13 cellular contexts compared by ENCODE assay signal in the genomic region with DNA sequence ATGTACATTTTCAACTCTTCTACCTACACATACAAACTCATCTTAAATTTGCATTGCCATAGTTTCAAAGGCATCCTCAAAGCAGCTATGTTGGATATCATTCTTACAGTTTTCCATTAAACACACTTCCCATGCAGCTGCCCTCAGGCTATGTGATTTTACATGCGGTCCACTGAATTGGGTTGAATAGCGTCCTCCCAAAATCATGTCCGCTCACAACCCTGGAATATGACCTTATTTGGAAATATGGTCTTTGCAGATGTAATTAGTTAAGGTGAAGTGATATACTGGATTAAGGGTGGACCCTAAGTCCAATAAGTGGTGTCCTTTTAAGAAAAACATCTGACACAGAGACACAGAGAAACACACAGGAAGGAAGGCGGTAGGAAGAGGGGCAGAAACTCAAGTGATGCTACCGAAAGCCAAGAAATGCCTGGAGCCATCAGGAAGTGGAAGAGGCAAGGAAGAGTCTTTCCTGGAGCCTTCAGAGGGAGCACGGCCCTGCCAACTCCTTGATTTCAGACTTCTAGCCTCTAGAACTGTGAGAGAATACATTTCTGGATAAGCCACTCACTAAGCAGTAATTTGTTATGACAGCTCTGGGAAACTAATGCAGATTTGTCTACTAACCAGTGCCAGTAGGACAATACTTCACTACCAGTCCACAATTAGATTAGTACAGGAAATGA. TPM values are rescaled to one million over a fixed set of nuclear protein-coding genes. Genes with fewer than 3 reads are reported as not detected.
A peak's percentile ranks its signal among the peaks of the same experiment; 100 is the strongest.
DNase-seq lines count a peak whose midpoint lies in the region; ATAC-seq and TF ChIP-seq lines count a peak whose summit lies in the region.
"Had no signal": no experiment of that assay in that cellular context is flagged by ENCODE, and none has a peak within 500 bp of the region (broad histone marks: within the 10 kb centered on the region; RNA-seq: fewer than 3 reads in every experiment).

No MANE protein-coding gene starts in this region.

- no peak overlapping the region for H2AFZ ChIP-seq in GM23338

- TF ChIP-seq CTCF in GM23338 (conservative IDR thresholded peaks at IDR 0.05; ENCODE audit: low read depth in 2 of 2) (no peak), WTC11 (IDR thresholded peaks at IDR 0.05) (no peak), gastroesophageal sphincter (IDR thresholded peaks at IDR 0.05) (no peak)

- H3K27me3 ChIP-seq in GM23338 (ENCODE audit: insufficient read depth) (no peaks in the 10 kb centered on the region), gastroesophageal sphincter (no peaks in the 10 kb centered on the region), rectal smooth muscle tissue (ENCODE audit: control insufficient read depth, insufficient read depth, low read length) (no peaks in the 10 kb centered on the region)

- no peak for TF ChIP-seq POLR2A in gastroesophageal sphincter (IDR thresholded peaks at IDR 0.05)

- peaks cover 62% of the 10 kb centered on the region for H3K4me1 ChIP-seq in GM23338 (ENCODE audit: insufficient read depth)
- peaks cover 2 to 82% (median 39%) of the 10 kb centered on the region in 3 donors for H3K4me1 ChIP-seq in gastroesophageal sphincter
- peaks cover 17% of the 10 kb centered on the region for H3K4me1 ChIP-seq in rectal smooth muscle tissue (ENCODE audit: control insufficient read depth, insufficient read depth, low read length)

- H3K9me2 ChIP-seq in GM23338 (ENCODE audit: insufficient read depth), result no peaks in the 10 kb centered on the region

- H3K36me3 ChIP-seq in GM23338 (ENCODE audit: insufficient read depth) (no peaks in the 10 kb centered on the region), gastroesophageal sphincter (no peaks in the 10 kb centered on the region), rectal smooth muscle tissue (ENCODE audit: control insufficient read depth, insufficient read depth, low read length) (no peaks in the 10 kb centered on the region)

- no peaks in the 10 kb centered on the region for H4K20me1 ChIP-seq in GM23338 (replicated peaks; ENCODE audit: insufficient read depth)

- 40 to 55% methylated on average over 5 to 6 of the region's 6 CpGs for WGBS in gastroesophageal sphincter (ENCODE audit: low coverage in 1 of 2), 2 donors

- DNase-seq in GM23338 (ENCODE audit: low spot score), result no peak
- no peak for DNase-seq in WTC11 (ENCODE audit: low spot score)
- no peak for DNase-seq in activated gamma-delta T cell (lab: John Stamatoyannopoulos, UW)
- DNase-seq: amygdala, GF-D8, NCI-H2171 treated with DMSO at 0.1 percent for 48 hours, RPMI8226 had no signal

- H3K27ac ChIP-seq in GM23338 (ENCODE audit: low read depth) (no peak overlapping the region), gastroesophageal sphincter (peak overlapping the region; percentile 29 to 73 (median 71)), rectal smooth muscle tissue (ENCODE audit: low read depth, low read length) (peak overlapping the region; percentile 51)

- H3K4me1 Mint-ChIP-seq in GM23338 (peaks cover 78% of the 10 kb centered on the region), WTC11 (peaks cover 77% of the 10 kb centered on the region)
- no peaks in the 10 kb centered on the region for H3K4me1 Mint-ChIP-seq in stimulated activated memory B cell treated with anti-CD40 and anti-IgM and Interleukin-4, amounts not matched to agents 10 μg/mL and 1 μg/mL and 100 μg/mL, for 72 hours

- peaks cover 45% of the 10 kb centered on the region for H3K79me2 ChIP-seq in GM23338 (replicated peaks; ENCODE audit: insufficient read depth)

- H3K4me2 ChIP-seq in GM23338, result peak overlapping the region; percentile 2; the same call in 1 of the 2 replicates

- CTCF ChIA-PET in WTC11 (lab: Charles Lee), result interaction anchor here (1.0 to 1.4 kb wide), 2 partner anchors 14 to 24 kb away, joined by 3 read pairs; no protein-coding TSS in a partner anchor

- H3K4me3 ChIP-seq in GM23338, result no peak overlapping the region
- H3K4me3 ChIP-seq in gastroesophageal sphincter, result no peak overlapping the region
- H3K4me3 ChIP-seq in rectal smooth muscle tissue (ENCODE audit: low read length), result no peak overlapping the region

- H3F3A ChIP-seq in GM23338 (replicated peaks; ENCODE audit: low read depth), result no peaks in the 10 kb centered on the region

- TF ChIP-seq EP300 in gastroesophageal sphincter (IDR thresholded peaks at IDR 0.05), result no peak

- no peaks in the 10 kb centered on the region for H3K9me3 ChIP-seq in gastroesophageal sphincter

- H3K9ac ChIP-seq in rectal smooth muscle tissue (ENCODE audit: low read length), result no peak overlapping the region

- H3K4me3 Mint-ChIP-seq in GM23338 (no peak overlapping the region), WTC11 (no peak overlapping the region)
- no peak overlapping the region for H3K4me3 Mint-ChIP-seq in stimulated activated memory B cell treated with anti-CD40 and anti-IgM and Interleukin-4, amounts not matched to agents 10 μg/mL and 1 μg/mL and 100 μg/mL, for 72 hours
- H3K4me3 Mint-ChIP-seq: CD14-positive monocyte had no signal

- H3K27ac Mint-ChIP-seq in GM23338 (peak overlapping the region; percentile 4; the same call in 1 of the 2 replicates), WTC11 (peak overlapping the region; percentile 16; the same call in 1 of the 2 replicates)
- no peak overlapping the region for H3K27ac Mint-ChIP-seq in stimulated activated memory B cell treated with anti-CD40 and anti-IgM and Interleukin-4, amounts not matched to agents 10 μg/mL and 1 μg/mL and 100 μg/mL, for 72 hours
- H3K27ac Mint-ChIP-seq: CD14-positive monocyte had no signal

- H3K27me3 Mint-ChIP-seq in GM23338 (ENCODE audit: insufficient read depth, low read depth, poor library complexity), result peaks cover 2% of the 10 kb centered on the region
- no peaks in the 10 kb centered on the region for H3K27me3 Mint-ChIP-seq in WTC11 (ENCODE audit: low read depth)
- peaks cover 14% of the 10 kb centered on the region for H3K27me3 Mint-ChIP-seq in stimulated activated memory B cell treated with anti-CD40 and anti-IgM and Interleukin-4, amounts not matched to agents 10 μg/mL and 1 μg/mL and 100 μg/mL, for 72 hours

- H3K36me3 Mint-ChIP-seq in GM23338 (ENCODE audit: low read depth) (no peaks in the 10 kb centered on the region), WTC11 (no peaks in the 10 kb centered on the region)
- no peaks in the 10 kb centered on the region for H3K36me3 Mint-ChIP-seq in stimulated activated memory B cell treated with anti-CD40 and anti-IgM and Interleukin-4, amounts not matched to agents 10 μg/mL and 1 μg/mL and 100 μg/mL, for 72 hours
- H3K36me3 Mint-ChIP-seq: CD14-positive monocyte had no signal

- H3K9me3 Mint-ChIP-seq in GM23338 (no peaks in the 10 kb centered on the region), WTC11 (no peaks in the 10 kb centered on the region)
- H3K9me3 Mint-ChIP-seq in stimulated activated memory B cell treated with anti-CD40 and anti-IgM and Interleukin-4, amounts not matched to agents 10 μg/mL and 1 μg/mL and 100 μg/mL, for 72 hours, result no peaks in the 10 kb centered on the region

- POLR2A ChIA-PET in WTC11 (lab: Charles Lee), result no interaction called here

- no peak for ATAC-seq in GM23338
- ATAC-seq in WTC11, result no peak
- ATAC-seq in gastroesophageal sphincter, result no peak
- ATAC-seq in GM21717 (IDR thresholded peaks at IDR 0.05; ENCODE audit: unreplicated experiment), result no peak
- no peak for ATAC-seq in GM19455 (IDR thresholded peaks at IDR 0.05; ENCODE audit: unreplicated experiment)
- no peak for ATAC-seq in stimulated activated memory B cell treated with anti-CD40 and anti-IgM and Interleukin-4, amounts not matched to agents 10 μg/mL and 1 μg/mL and 100 μg/mL, for 72 hours

TF ChIP-seq in WTC11, 78 proteins besides CTCF, POLR2A, EP300 and RAD21 (continues in another document):
- no peak for TF ChIP-seq NR3C1 (CRISPR knock-in tag; conservative IDR thresholded peaks at IDR 0.05; ENCODE audit: low read depth)
- TF ChIP-seq, protein P1, sequence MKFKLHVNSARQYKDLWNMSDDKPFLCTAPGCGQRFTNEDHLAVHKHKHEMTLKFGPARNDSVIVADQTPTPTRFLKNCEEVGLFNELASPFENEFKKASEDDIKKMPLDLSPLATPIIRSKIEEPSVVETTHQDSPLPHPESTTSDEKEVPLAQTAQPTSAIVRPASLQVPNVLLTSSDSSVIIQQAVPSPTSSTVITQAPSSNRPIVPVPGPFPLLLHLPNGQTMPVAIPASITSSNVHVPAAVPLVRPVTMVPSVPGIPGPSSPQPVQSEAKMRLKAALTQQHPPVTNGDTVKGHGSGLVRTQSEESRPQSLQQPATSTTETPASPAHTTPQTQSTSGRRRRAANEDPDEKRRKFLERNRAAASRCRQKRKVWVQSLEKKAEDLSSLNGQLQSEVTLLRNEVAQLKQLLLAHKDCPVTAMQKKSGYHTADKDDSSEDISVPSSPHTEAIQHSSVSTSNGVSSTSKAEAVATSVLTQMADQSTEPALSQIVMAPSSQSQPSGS (CRISPR knock-in tag; IDR thresholded peaks at IDR 0.05; ENCODE audit: borderline replicate concordance, low read depth), result no peak
- TF ChIP-seq CREM (CRISPR knock-in tag; IDR thresholded peaks at IDR 0.05), result no peak
- no peak for TF ChIP-seq ZNF121 (CRISPR knock-in tag; IDR thresholded peaks at IDR 0.05)
- no peak for TF ChIP-seq TEAD1 (CRISPR knock-in tag; IDR thresholded peaks at IDR 0.05)
- TF ChIP-seq, protein P2, sequence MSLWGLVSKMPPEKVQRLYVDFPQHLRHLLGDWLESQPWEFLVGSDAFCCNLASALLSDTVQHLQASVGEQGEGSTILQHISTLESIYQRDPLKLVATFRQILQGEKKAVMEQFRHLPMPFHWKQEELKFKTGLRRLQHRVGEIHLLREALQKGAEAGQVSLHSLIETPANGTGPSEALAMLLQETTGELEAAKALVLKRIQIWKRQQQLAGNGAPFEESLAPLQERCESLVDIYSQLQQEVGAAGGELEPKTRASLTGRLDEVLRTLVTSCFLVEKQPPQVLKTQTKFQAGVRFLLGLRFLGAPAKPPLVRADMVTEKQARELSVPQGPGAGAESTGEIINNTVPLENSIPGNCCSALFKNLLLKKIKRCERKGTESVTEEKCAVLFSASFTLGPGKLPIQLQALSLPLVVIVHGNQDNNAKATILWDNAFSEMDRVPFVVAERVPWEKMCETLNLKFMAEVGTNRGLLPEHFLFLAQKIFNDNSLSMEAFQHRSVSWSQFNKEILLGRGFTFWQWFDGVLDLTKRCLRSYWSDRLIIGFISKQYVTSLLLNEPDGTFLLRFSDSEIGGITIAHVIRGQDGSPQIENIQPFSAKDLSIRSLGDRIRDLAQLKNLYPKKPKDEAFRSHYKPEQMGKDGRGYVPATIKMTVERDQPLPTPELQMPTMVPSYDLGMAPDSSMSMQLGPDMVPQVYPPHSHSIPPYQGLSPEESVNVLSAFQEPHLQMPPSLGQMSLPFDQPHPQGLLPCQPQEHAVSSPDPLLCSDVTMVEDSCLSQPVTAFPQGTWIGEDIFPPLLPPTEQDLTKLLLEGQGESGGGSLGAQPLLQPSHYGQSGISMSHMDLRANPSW (CRISPR knock-in tag; conservative IDR thresholded peaks at IDR 0.05; ENCODE audit: low read depth), result no peak

RNA-seq across cellular contexts. Expression of a gene that starts 42.6 kb away (rescaled TPM):
- total RNA-seq in GM23338 (2014; rRNA removed; shearing (Covaris generic)), result 21.2 and 24.5 TPM in 2 replicates
- polyA plus RNA-seq in GM23338 (2016; fragmentation: Nextera tagmentation; extraction: Ambion mirVana), result 10.5 and 11.2 TPM in 2 replicates
- 22.9 to 31.1 TPM (median 23.1 TPM) in 3 replicates for total RNA-seq in WTC11 (2021)
- 1 to 10 TPM; 5.7 to 9.3 (median 7.9) TPM for total RNA-seq in gastroesophageal sphincter
